ENCODE assay signal across 19 cellular contexts in genomic region chr2:146931109-146931508, GRCh38.
A peak's percentile ranks its signal among the peaks of the same experiment; 100 is the strongest.
DNase-seq lines count a peak whose midpoint lies in the region; ATAC-seq, FAIRE-seq and TF ChIP-seq lines count a peak whose summit lies in the region.
"Had no signal": no experiment of that assay in that cellular context is flagged by ENCODE, and none has a peak within 500 bp of the region (broad histone marks: within the 10 kb centered on the region; RNA-seq: fewer than 3 reads in every experiment).

No MANE protein-coding gene starts in this region.

- intact Hi-C loops in GM12878 (cut with micrococcal nuclease; ENCODE audit: unreplicated experiment) = no loop called here

- CTCF ChIA-PET in GM12878 (lab: Yijun Ruan, JAX) = interaction anchor here (0.8 to 3.0 kb wide), 4 partner anchors 14 to 197 kb away, joined by 3 to 12 read pairs (median 4); no protein-coding TSS in a partner anchor
- CTCF ChIA-PET in activated naive CD4-positive, alpha-beta T cell treated with anti-CD3 and anti-CD28 coated beads, Interleukin-2, amount 10 ng/mL, durations not matched to agents 7 days and 5 days (lab: Charles Lee) = no interaction called here

- POLR2A ChIA-PET in GM12878 (lab: Charles Lee) = interaction anchor here (0.6 kb wide), 1 partner anchor 22 kb away, joined by 3 read pairs; no protein-coding TSS in a partner anchor

- no peaks in the 10 kb centered on the region for H3K4me1 Mint-ChIP-seq in activated naive CD4-positive, alpha-beta T cell treated with anti-CD3 and anti-CD28 coated beads, Interleukin-2, amount 10 ng/mL, durations not matched to agents 7 days and 5 days

- no peaks in the 10 kb centered on the region for H3K27me3 ChIP-seq in GM12878 (replicated peaks in 1 of 2; ENCODE audit: control insufficient read depth in 2 of 2, insufficient read depth in 2 of 2, low read length in 1 of 2)
- H3K27me3 ChIP-seq: colonic mucosa, tibial artery had no signal

- no peaks in the 10 kb centered on the region for H3K27me3 Mint-ChIP-seq in activated naive CD4-positive, alpha-beta T cell treated with anti-CD3 and anti-CD28 coated beads, Interleukin-2, amount 10 ng/mL, durations not matched to agents 7 days and 5 days

- H3K9me3 Mint-ChIP-seq in activated naive CD4-positive, alpha-beta T cell treated with anti-CD3 and anti-CD28 coated beads, Interleukin-2, amount 10 ng/mL, durations not matched to agents 7 days and 5 days = no peaks in the 10 kb centered on the region

- TF ChIP-seq CTCF in GM12878 (IDR thresholded peaks at IDR 0.05 in 2 of 3, conservative IDR thresholded peaks at IDR 0.05 in 1 of 3; ENCODE audit: control insufficient read depth in 2 of 3, extremely low read depth in 1 of 3, insufficient read depth in 1 of 3, low read depth in 3 of 3, low read length in 3 of 3) = peak in 1 of 3 experiments; percentile 2; a peak in 1 of 6 replicates

- under 1% methylated on average over 5 of the region's 5 CpGs for WGBS in GM12878 (ENCODE audit: insufficient coverage, insufficient replicate concordance, low lambda C conversion rate, missing lambda C conversion rate)

- no peak overlapping the region for H3K27ac Mint-ChIP-seq in activated naive CD4-positive, alpha-beta T cell treated with anti-CD3 and anti-CD28 coated beads, Interleukin-2, amount 10 ng/mL, durations not matched to agents 7 days and 5 days

- DNase-seq in GM12878 (ENCODE audit: low read depth, low spot score) (no peak), T1000 (lab: John Stamatoyannopoulos, UW) (no peak), SKM-1 (lab: John Stamatoyannopoulos, UW; ENCODE audit: unreplicated experiment) (no peak), Ammon's horn (ENCODE audit: low spot score) (no peak)
- no peak for DNase-seq in activated naive CD4-positive, alpha-beta T cell treated with anti-CD3 and anti-CD28 coated beads, Interleukin-2, amount 10 ng/mL, durations not matched to agents 7 days and 5 days
- DNase-seq: activated CD4-positive, CD25-positive, alpha-beta regulatory T cell; activated effector memory CD4-positive, alpha-beta T cell treated with Interleukin-2 at 50 U/mL for 16 hours; colonic mucosa; glutamatergic neuron; kidney; NCI-H187; NCI-H524; occipital lobe; stimulated activated CD4-positive, alpha-beta T cell treated with anti-CD3 and anti-CD28 coated beads, Interleukin-4, amount 100 ng/mL, for 24 hours; tibial artery had no signal

- H3K4me3 ChIP-seq in GM12878 = no peak overlapping the region
- H3K4me3 ChIP-seq: colonic mucosa, tibial artery had no signal

- no peaks in the 10 kb centered on the region for H3K4me1 ChIP-seq in GM12878 (ENCODE audit: control insufficient read depth, insufficient read depth, low read length)
- H3K4me1 ChIP-seq: colonic mucosa, tibial artery had no signal

- no peak overlapping the region for H3K4me3 Mint-ChIP-seq in activated naive CD4-positive, alpha-beta T cell treated with anti-CD3 and anti-CD28 coated beads, Interleukin-2, amount 10 ng/mL, durations not matched to agents 7 days and 5 days

- no peak for TF ChIP-seq RAD21 in GM12878 (IDR thresholded peaks at IDR 0.05; ENCODE audit: insufficient read depth, low read depth, low read length)

- FAIRE-seq in GM12878 (lab: Jason Lieb, UNC) = no peak

- in situ Hi-C loops in GM12878 (cut with MboI) = no loop called here

- no peak overlapping the region for H3K27ac ChIP-seq in GM12878 (ENCODE audit: control insufficient read depth, insufficient read depth)
- H3K27ac ChIP-seq: colonic mucosa, tibial artery had no signal

- ATAC-seq in GM18511 (IDR thresholded peaks at IDR 0.05; ENCODE audit: unreplicated experiment) (peak; percentile 60), GM21529 (IDR thresholded peaks at IDR 0.05; ENCODE audit: unreplicated experiment) (peak; percentile 80), HG03354 (IDR thresholded peaks at IDR 0.05; ENCODE audit: poor library complexity, severe bottlenecking, unreplicated experiment) (peak; percentile 55), GM12878 (peak; percentile 92)
- ATAC-seq: Panc1 had no signal

- H3K9ac ChIP-seq in GM12878 (ENCODE audit: control insufficient read depth, insufficient read depth, low read length) = no peak overlapping the region

- no peak for TF ChIP-seq POLR2A in GM12878 (IDR thresholded peaks at IDR 0.05; ENCODE audit: low read depth, low read length)

- H3K9me3 ChIP-seq in GM12878 (replicated peaks; ENCODE audit: control insufficient read depth, insufficient read depth, low read length) = no peaks in the 10 kb centered on the region
- H3K9me3 ChIP-seq: colonic mucosa, tibial artery had no signal

- H3K36me3 ChIP-seq in GM12878 (ENCODE audit: control insufficient read depth in 2 of 2, insufficient read depth in 2 of 2, low read length in 1 of 2) = no peaks in the 10 kb centered on the region
- H3K36me3 ChIP-seq: colonic mucosa, tibial artery had no signal

- no peak for TF ChIP-seq EP300 in GM12878 (IDR thresholded peaks at IDR 0.05; ENCODE audit: borderline replicate concordance in 1 of 2, control insufficient read depth in 1 of 2, low read depth in 2 of 2, low read length in 2 of 2)

- no peaks in the 10 kb centered on the region for H4K20me1 ChIP-seq in GM12878 (ENCODE audit: control insufficient read depth, insufficient read depth)

- no peaks in the 10 kb centered on the region for H3K36me3 Mint-ChIP-seq in activated naive CD4-positive, alpha-beta T cell treated with anti-CD3 and anti-CD28 coated beads, Interleukin-2, amount 10 ng/mL, durations not matched to agents 7 days and 5 days

- RAD21 ChIA-PET in GM12878 (lab: Charles Lee; ENCODE audit: unreplicated experiment) = interaction anchor here (0.8 to 2.4 kb wide), 6 partner anchors 18 to 979 kb away, joined by 3 to 9 read pairs (median 4); no protein-coding TSS in a partner anchor

- H2AFZ ChIP-seq in GM12878 (ENCODE audit: control insufficient read depth, low read depth, low read length) = no peak overlapping the region; the same call in 1 of the 2 replicates

- SMC1A ChIA-PET in GM12878 (lab: Charles Lee; ENCODE audit: uncharacterized antibody, unreplicated experiment) = interaction anchor here (0.9 to 3.5 kb wide), 9 partner anchors 25 to 401 kb away, joined by 3 to 14 read pairs (median 4); no protein-coding TSS in a partner anchor

- H3K79me2 ChIP-seq in GM12878 (ENCODE audit: control insufficient read depth, insufficient read depth, low read length) = no peaks in the 10 kb centered on the region

- H3K4me2 ChIP-seq in GM12878 (ENCODE audit: control insufficient read depth, insufficient read depth) = no peak overlapping the region

- BruUV-seq in GM12878 (replicated peaks; lab: Mats Ljungman, UMichigan) = no TSS peak

TF ChIP-seq in GM12878, 131 proteins besides CTCF, POLR2A, EP300 and RAD21:
- TF ChIP-seq BHLHE40 (IDR thresholded peaks at IDR 0.05; ENCODE audit: borderline replicate concordance in 1 of 2, low read depth in 2 of 2, low read length in 1 of 2) (peak in 1 of 2 experiments; percentile 6; a peak in 1 of 4 replicates), RAD51 (IDR thresholded peaks at IDR 0.05) (peak; percentile 66; the same call in 1 of the 2 replicates), ZNF592 (IDR thresholded peaks at IDR 0.05) (no peak), CBX5 (IDR thresholded peaks at IDR 0.05; ENCODE audit: low read depth) (no peak), ZNF384 (IDR thresholded peaks at IDR 0.05; ENCODE audit: borderline replicate concordance, low read depth, low read length) (no peak)
